Comparison of ENCODE assay signal across 1 cellular context in the genomic region with DNA sequence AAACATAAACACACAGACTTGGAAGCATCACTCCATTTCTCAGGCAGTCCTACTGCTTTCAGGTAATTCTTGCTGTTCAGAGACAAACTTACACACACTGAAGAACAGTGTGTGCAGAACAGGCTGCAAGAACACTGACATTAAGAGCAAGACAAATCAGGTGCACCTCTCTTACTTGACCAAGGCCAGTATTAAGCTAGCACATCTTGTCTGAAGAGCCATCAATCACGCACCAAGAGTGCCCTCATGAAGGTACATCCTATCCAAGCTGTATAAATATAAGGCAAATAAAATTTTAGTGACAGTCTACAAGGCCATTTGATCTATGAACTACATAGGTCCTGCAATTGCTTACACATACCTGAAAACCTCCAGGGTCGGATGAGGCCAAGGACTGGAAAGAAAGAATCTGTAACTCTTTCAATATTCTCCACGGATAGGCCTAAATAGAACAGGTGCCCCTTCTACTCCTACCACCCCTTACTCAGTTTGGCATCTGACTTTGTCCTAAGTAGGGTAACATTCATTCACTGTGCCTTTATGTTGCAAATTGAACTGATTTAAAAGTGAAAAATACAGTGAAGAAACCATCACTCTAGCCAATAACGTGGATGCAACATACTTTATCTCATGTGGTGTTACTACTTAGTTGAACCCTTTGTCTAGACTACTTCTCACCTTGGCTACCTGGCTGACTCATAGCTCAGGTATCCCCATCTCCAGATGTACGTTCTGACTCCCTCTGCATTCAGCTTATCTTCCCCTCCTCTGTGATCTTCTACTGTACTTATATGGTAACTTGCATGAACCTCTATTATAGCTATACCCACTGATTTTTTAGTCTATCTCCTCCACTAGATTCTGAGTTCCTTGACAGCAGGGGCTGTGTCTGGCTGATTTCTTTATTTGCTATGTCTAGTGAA.
TF ChIP-seq lines count a peak whose summit lies in the region.

No MANE protein-coding gene starts in this region.

TF ChIP-seq in H1, 55 proteins besides CTCF, POLR2A, EP300 and RAD21 (continued from another document):
- TF ChIP-seq, protein P1, sequence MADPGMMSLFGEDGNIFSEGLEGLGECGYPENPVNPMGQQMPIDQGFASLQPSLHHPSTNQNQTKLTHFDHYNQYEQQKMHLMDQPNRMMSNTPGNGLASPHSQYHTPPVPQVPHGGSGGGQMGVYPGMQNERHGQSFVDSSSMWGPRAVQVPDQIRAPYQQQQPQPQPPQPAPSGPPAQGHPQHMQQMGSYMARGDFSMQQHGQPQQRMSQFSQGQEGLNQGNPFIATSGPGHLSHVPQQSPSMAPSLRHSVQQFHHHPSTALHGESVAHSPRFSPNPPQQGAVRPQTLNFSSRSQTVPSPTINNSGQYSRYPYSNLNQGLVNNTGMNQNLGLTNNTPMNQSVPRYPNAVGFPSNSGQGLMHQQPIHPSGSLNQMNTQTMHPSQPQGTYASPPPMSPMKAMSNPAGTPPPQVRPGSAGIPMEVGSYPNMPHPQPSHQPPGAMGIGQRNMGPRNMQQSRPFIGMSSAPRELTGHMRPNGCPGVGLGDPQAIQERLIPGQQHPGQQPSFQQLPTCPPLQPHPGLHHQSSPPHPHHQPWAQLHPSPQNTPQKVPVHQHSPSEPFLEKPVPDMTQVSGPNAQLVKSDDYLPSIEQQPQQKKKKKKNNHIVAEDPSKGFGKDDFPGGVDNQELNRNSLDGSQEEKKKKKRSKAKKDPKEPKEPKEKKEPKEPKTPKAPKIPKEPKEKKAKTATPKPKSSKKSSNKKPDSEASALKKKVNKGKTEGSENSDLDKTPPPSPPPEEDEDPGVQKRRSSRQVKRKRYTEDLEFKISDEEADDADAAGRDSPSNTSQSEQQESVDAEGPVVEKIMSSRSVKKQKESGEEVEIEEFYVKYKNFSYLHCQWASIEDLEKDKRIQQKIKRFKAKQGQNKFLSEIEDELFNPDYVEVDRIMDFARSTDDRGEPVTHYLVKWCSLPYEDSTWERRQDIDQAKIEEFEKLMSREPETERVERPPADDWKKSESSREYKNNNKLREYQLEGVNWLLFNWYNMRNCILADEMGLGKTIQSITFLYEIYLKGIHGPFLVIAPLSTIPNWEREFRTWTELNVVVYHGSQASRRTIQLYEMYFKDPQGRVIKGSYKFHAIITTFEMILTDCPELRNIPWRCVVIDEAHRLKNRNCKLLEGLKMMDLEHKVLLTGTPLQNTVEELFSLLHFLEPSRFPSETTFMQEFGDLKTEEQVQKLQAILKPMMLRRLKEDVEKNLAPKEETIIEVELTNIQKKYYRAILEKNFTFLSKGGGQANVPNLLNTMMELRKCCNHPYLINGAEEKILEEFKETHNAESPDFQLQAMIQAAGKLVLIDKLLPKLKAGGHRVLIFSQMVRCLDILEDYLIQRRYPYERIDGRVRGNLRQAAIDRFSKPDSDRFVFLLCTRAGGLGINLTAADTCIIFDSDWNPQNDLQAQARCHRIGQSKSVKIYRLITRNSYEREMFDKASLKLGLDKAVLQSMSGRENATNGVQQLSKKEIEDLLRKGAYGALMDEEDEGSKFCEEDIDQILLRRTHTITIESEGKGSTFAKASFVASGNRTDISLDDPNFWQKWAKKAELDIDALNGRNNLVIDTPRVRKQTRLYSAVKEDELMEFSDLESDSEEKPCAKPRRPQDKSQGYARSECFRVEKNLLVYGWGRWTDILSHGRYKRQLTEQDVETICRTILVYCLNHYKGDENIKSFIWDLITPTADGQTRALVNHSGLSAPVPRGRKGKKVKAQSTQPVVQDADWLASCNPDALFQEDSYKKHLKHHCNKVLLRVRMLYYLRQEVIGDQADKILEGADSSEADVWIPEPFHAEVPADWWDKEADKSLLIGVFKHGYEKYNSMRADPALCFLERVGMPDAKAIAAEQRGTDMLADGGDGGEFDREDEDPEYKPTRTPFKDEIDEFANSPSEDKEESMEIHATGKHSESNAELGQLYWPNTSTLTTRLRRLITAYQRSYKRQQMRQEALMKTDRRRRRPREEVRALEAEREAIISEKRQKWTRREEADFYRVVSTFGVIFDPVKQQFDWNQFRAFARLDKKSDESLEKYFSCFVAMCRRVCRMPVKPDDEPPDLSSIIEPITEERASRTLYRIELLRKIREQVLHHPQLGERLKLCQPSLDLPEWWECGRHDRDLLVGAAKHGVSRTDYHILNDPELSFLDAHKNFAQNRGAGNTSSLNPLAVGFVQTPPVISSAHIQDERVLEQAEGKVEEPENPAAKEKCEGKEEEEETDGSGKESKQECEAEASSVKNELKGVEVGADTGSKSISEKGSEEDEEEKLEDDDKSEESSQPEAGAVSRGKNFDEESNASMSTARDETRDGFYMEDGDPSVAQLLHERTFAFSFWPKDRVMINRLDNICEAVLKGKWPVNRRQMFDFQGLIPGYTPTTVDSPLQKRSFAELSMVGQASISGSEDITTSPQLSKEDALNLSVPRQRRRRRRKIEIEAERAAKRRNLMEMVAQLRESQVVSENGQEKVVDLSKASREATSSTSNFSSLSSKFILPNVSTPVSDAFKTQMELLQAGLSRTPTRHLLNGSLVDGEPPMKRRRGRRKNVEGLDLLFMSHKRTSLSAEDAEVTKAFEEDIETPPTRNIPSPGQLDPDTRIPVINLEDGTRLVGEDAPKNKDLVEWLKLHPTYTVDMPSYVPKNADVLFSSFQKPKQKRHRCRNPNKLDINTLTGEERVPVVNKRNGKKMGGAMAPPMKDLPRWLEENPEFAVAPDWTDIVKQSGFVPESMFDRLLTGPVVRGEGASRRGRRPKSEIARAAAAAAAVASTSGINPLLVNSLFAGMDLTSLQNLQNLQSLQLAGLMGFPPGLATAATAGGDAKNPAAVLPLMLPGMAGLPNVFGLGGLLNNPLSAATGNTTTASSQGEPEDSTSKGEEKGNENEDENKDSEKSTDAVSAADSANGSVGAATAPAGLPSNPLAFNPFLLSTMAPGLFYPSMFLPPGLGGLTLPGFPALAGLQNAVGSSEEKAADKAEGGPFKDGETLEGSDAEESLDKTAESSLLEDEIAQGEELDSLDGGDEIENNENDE (IDR thresholded peaks at IDR 0.05; ENCODE audit: insufficient replicate concordance, low read length): peak; percentile 61
- TF ChIP-seq EGR1 (IDR thresholded peaks at IDR 0.05; ENCODE audit: borderline replicate concordance, low read depth, low read length) (no peak), SIN3A (conservative IDR thresholded peaks at IDR 0.05 in 1 of 2, IDR thresholded peaks at IDR 0.05 in 1 of 2; ENCODE audit: low read depth in 1 of 2, low read length in 2 of 2) (peak in 1 of 2 experiments; percentile 76; a peak in 1 of 4 replicates), CHD1 (IDR thresholded peaks at IDR 0.05; ENCODE audit: low read depth, low read length) (no peak), ASH2L (IDR thresholded peaks at IDR 0.05; ENCODE audit: low read length) (no peak), RXRA (IDR thresholded peaks at IDR 0.05; ENCODE audit: insufficient read depth, low read depth, low read length) (no peak), YY1 (IDR thresholded peaks at IDR 0.05; ENCODE audit: low read depth, low read length) (0 out of 2 replicates have a peak, but pooled peaks have one; percentile 38), GABPA (IDR thresholded peaks at IDR 0.05; ENCODE audit: borderline replicate concordance, insufficient read depth, low read length) (no peak), SRF (IDR thresholded peaks at IDR 0.05; ENCODE audit: low read depth, low read length) (peak; percentile 75; the same call in 1 of the 2 replicates), BRCA1 (IDR thresholded peaks at IDR 0.05; ENCODE audit: low read depth, low read length) (no peak), TEAD4 (IDR thresholded peaks at IDR 0.05; ENCODE audit: low read depth, low read length) (peak; percentile 81), JUN (IDR thresholded peaks at IDR 0.05; ENCODE audit: low read depth, low read length) (peak; percentile 96), JUND (IDR thresholded peaks at IDR 0.05; ENCODE audit: low read length) (peak; percentile 99), KDM5A (IDR thresholded peaks at IDR 0.05; ENCODE audit: low read length) (no peak), TCF12 (IDR thresholded peaks at IDR 0.05; ENCODE audit: low read depth, low read length) (0 out of 2 replicates have a peak, but pooled peaks have one; percentile 21), CEBPB (IDR thresholded peaks at IDR 0.05; ENCODE audit: low read depth, low read length) (peak; percentile 32; the same call in 1 of the 2 replicates), RFX5 (IDR thresholded peaks at IDR 0.05; ENCODE audit: borderline replicate concordance, low read depth, low read length) (no peak), TBP (IDR thresholded peaks at IDR 0.05; ENCODE audit: low read depth, low read length) (peak; percentile 91), TAF7 (optimal IDR thresholded peaks at IDR 0.05; ENCODE audit: borderline replicate concordance, low read depth, low read length) (peak; percentile 89), KDM4A (IDR thresholded peaks at IDR 0.05; ENCODE audit: low read depth, low read length, severe bottlenecking) (no peak), SP1 (IDR thresholded peaks at IDR 0.05; ENCODE audit: low read depth, low read length) (peak; percentile 78; the same call in 1 of the 2 replicates), KDM1A (IDR thresholded peaks at IDR 0.05; ENCODE audit: borderline replicate concordance, low read length) (peak; percentile 12; the same call in 1 of the 2 replicates), TAF1 (IDR thresholded peaks at IDR 0.05; ENCODE audit: low read depth, low read length) (peak; percentile 76), HDAC6 (IDR thresholded peaks at IDR 0.05; ENCODE audit: low read depth, low read length) (no peak), CREB1 (IDR thresholded peaks at IDR 0.05) (peak; percentile 38; the same call in 1 of the 2 replicates), POU5F1 (IDR thresholded peaks at IDR 0.05; ENCODE audit: low read depth, low read length) (peak; percentile 63; the same call in 1 of the 2 replicates), BCL11A (IDR thresholded peaks at IDR 0.05; ENCODE audit: low read depth in 2 of 2, low read length in 2 of 2) (no peak), POLR2AphosphoS5 (IDR thresholded peaks at IDR 0.05; ENCODE audit: low read depth, low read length) (peak; percentile 84), BACH1 (IDR thresholded peaks at IDR 0.05; ENCODE audit: low read length) (no peak), EZH2 (IDR thresholded peaks at IDR 0.05; ENCODE audit: low read depth, low read length, severe bottlenecking) (no peak), NANOG (IDR thresholded peaks at IDR 0.05; ENCODE audit: insufficient read depth, low read depth, low read length, poor library complexity, severe bottlenecking) (peak; percentile 76), SAP30 (IDR thresholded peaks at IDR 0.05; ENCODE audit: insufficient read depth, insufficient replicate concordance, low read length) (peak; percentile 28), FOSL1 (IDR thresholded peaks at IDR 0.05; ENCODE audit: insufficient read depth, low read depth, low read length) (no peak), SIX5 (IDR thresholded peaks at IDR 0.05; ENCODE audit: low read depth, low read length) (no peak)
- TF ChIP-seq, protein P2, sequence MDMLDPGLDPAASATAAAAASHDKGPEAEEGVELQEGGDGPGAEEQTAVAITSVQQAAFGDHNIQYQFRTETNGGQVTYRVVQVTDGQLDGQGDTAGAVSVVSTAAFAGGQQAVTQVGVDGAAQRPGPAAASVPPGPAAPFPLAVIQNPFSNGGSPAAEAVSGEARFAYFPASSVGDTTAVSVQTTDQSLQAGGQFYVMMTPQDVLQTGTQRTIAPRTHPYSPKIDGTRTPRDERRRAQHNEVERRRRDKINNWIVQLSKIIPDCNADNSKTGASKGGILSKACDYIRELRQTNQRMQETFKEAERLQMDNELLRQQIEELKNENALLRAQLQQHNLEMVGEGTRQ (IDR thresholded peaks at IDR 0.05; ENCODE audit: low read length): no peak
- TF ChIP-seq, protein P3, sequence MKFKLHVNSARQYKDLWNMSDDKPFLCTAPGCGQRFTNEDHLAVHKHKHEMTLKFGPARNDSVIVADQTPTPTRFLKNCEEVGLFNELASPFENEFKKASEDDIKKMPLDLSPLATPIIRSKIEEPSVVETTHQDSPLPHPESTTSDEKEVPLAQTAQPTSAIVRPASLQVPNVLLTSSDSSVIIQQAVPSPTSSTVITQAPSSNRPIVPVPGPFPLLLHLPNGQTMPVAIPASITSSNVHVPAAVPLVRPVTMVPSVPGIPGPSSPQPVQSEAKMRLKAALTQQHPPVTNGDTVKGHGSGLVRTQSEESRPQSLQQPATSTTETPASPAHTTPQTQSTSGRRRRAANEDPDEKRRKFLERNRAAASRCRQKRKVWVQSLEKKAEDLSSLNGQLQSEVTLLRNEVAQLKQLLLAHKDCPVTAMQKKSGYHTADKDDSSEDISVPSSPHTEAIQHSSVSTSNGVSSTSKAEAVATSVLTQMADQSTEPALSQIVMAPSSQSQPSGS (IDR thresholded peaks at IDR 0.05; ENCODE audit: low read length): 0 out of 2 replicates have a peak, but pooled peaks have one; percentile 13
